ENCODE assay signal across 17 cellular contexts in the genomic region with DNA sequence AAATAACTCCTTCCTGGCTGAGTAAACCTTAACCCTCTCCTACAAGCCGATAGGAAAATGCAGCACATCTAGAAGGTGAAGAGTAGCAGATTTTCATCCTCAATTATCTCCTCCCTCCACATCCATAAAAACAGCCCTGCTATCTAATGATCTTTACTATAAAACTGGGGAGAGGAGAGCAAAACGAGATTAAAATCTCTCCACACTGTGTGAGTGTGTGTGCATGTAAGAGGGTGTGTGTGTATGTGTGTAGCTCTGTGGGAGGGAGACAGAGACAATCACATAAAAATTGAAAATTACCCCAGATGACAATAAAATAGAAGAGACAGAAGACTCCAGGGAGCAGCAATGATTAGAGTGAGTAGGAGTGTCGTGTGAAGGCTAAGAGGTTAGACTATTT.
"Had no signal": no experiment of that assay in that cellular context is flagged by ENCODE, and none has a peak within 500 bp of the region (broad histone marks: within the 10 kb centered on the region; RNA-seq: fewer than 3 reads in every experiment).

No MANE protein-coding gene starts in this region.

- H3K27ac Mint-ChIP-seq: activated naive CD8-positive, alpha-beta T cell treated with anti-CD3 and anti-CD28 coated beads, Interleukin-2, amount 10 ng/mL, durations not matched to agents 7 days and 5 days; immature natural killer cell; naive B cell; stimulated activated naive CD8-positive, alpha-beta T cell treated with anti-CD3 and anti-CD28 coated beads, Interleukin-15, Interleukin-2, amounts not matched to agents 100 ng/mL and 50 ng/mL, for 24 hours; type B pancreatic cell had no signal

- H3K4me1 Mint-ChIP-seq: activated naive CD8-positive, alpha-beta T cell treated with anti-CD3 and anti-CD28 coated beads, Interleukin-2, amount 10 ng/mL, durations not matched to agents 7 days and 5 days; central memory CD8-positive, alpha-beta T cell; naive B cell had no signal

- H3K36me3 ChIP-seq: brain microvascular endothelial cell, lower lobe of right lung had no signal

- H3K9me3 ChIP-seq: lower lobe of right lung had no signal

- H3K27me3 Mint-ChIP-seq: activated naive CD8-positive, alpha-beta T cell treated with anti-CD3 and anti-CD28 coated beads, Interleukin-2, amount 10 ng/mL, durations not matched to agents 7 days and 5 days; stimulated activated naive CD8-positive, alpha-beta T cell treated with anti-CD3 and anti-CD28 coated beads, Interleukin-15, Interleukin-2, amounts not matched to agents 100 ng/mL and 50 ng/mL, for 24 hours had no signal

- H3K4me3 ChIP-seq: coronary artery, lower lobe of right lung had no signal

- ATAC-seq: foreskin keratinocyte, lower lobe of right lung had no signal

- H3K27ac ChIP-seq: brain microvascular endothelial cell, coronary artery, foreskin keratinocyte, lower lobe of right lung had no signal

- H3K9me3 Mint-ChIP-seq: activated naive CD8-positive, alpha-beta T cell treated with anti-CD3 and anti-CD28 coated beads, Interleukin-2, amount 10 ng/mL, durations not matched to agents 7 days and 5 days; central memory CD8-positive, alpha-beta T cell; immature natural killer cell; stimulated activated naive CD8-positive, alpha-beta T cell treated with anti-CD3 and anti-CD28 coated beads, Interleukin-15, Interleukin-2, amounts not matched to agents 100 ng/mL and 50 ng/mL, for 24 hours; type B pancreatic cell had no signal

- DNase-seq: activated CD4-positive, alpha-beta T cell treated with anti-CD3 and anti-CD28 coated beads, Interleukin-2, amount 50 U/mL, for 4 hours; activated CD4-positive, CD25-positive, alpha-beta regulatory T cell treated with anti-CD3 and anti-CD28 coated beads, Interleukin-2, amount 50 U/mL, for 72 hours; activated naive CD4-positive, alpha-beta T cell; activated naive CD8-positive, alpha-beta T cell treated with anti-CD3 and anti-CD28 coated beads, Interleukin-2, amount 10 ng/mL, durations not matched to agents 7 days and 5 days; activated T-cell treated with anti-CD3 and anti-CD28 coated beads for 4 hours; anterior cingulate cortex; brain microvascular endothelial cell; foreskin keratinocyte; glutamatergic neuron; immature natural killer cell; lower lobe of right lung; midbrain; naive B cell had no signal

- H3K36me3 Mint-ChIP-seq: activated naive CD8-positive, alpha-beta T cell treated with anti-CD3 and anti-CD28 coated beads, Interleukin-2, amount 10 ng/mL, durations not matched to agents 7 days and 5 days; immature natural killer cell; naive B cell; type B pancreatic cell had no signal

- H3K4me1 ChIP-seq: foreskin keratinocyte had no signal

- H3K27me3 ChIP-seq: brain microvascular endothelial cell, foreskin keratinocyte had no signal

- H3K4me3 Mint-ChIP-seq: activated naive CD8-positive, alpha-beta T cell treated with anti-CD3 and anti-CD28 coated beads, Interleukin-2, amount 10 ng/mL, durations not matched to agents 7 days and 5 days; central memory CD8-positive, alpha-beta T cell; immature natural killer cell; naive B cell; stimulated activated naive CD8-positive, alpha-beta T cell treated with anti-CD3 and anti-CD28 coated beads, Interleukin-15, Interleukin-2, amounts not matched to agents 100 ng/mL and 50 ng/mL, for 24 hours; type B pancreatic cell had no signal
